Comparison of ENCODE assay signal across 1 cellular context in genomic region chr1:248431683-248432082, GRCh38.
TF ChIP-seq lines count a peak whose summit lies in the region.

No MANE protein-coding gene starts in this region.

TF ChIP-seq in GM12878, 131 proteins besides CTCF, POLR2A, EP300 and RAD21:
- peak; percentile 53; the same call in 1 of the 2 replicates for TF ChIP-seq PKNOX1 (IDR thresholded peaks at IDR 0.05)
- TF ChIP-seq JUNB (IDR thresholded peaks at IDR 0.05): 0 out of 2 replicates have a peak, but pooled peaks have one; percentile 18
- TF ChIP-seq PBX3 (IDR thresholded peaks at IDR 0.05; ENCODE audit: insufficient replicate concordance, low read depth, low read length): peak; percentile 59
- TF ChIP-seq BHLHE40 (IDR thresholded peaks at IDR 0.05; ENCODE audit: borderline replicate concordance in 1 of 2, low read depth in 2 of 2, low read length in 1 of 2): peak in 1 of 2 experiments; percentile 53; a peak in 2 of 4 replicates
